In genomic region chr18:39636931-39637330, GRCh38 we compare ENCODE assay signal across 8 cellular contexts.
"Had no signal": no experiment of that assay in that cellular context is flagged by ENCODE, and none has a peak within 500 bp of the region (broad histone marks: within the 10 kb centered on the region; RNA-seq: fewer than 3 reads in every experiment).

No MANE protein-coding gene starts in this region.

- H3K36me3 ChIP-seq: HAP-1 had no signal

- H3K4me3 ChIP-seq: GM23248, HAP-1 had no signal

- H2AFZ ChIP-seq: GM23248 had no signal

- ATAC-seq: HCT116 had no signal

- DNase-seq: GM23248, GOT3, H7, HFFc6, KBM-7 had no signal

- H3K9me3 ChIP-seq: HAP-1 had no signal

- H3K27ac ChIP-seq: GM23248, HL-60 had no signal

- H3K9ac ChIP-seq: GM23248 had no signal
